Comparison of ENCODE assay signal across 1 cellular context in the genomic region with DNA sequence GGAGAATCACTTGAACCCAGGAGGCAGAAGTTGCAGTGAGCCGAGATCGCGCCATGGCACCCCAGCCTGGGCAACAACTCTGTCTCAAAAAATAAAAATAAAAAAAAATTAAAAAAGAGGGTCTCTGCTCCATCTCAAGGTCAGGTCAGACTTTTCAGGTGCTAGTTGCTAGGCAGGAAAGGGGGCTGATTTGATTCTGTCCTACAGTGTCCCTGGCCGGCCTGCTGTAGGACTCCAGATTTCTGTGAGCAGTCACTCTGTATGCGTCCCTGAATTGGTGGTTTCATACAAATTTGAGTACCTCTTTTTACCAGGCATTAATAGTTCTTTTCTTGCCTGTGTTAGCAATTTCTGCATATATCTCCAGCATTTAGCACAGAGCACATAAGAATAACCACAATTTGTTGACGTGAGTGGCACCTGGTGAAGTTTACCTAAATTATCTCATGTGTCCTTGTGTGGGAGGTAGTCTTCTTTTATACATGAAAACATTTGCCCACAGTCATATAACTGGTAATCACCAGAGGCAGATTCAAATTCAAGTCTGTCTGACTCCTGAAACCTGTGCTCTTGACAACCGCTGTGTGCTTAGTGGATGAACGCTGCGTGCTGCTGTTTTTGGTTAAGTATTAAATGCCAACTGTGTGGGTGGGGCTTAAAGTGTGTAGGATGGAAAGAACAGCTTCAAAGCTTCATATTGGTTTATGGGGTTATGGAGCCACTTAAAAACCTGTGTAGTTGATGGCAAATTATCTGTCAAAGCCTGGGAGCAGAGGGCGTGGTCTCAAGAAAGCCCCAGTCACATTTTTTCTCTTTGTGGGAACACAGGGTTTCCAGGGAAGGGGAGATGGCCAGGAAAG.
TF ChIP-seq lines count a peak whose summit lies in the region.

No MANE protein-coding gene starts in this region.

TF ChIP-seq in GM23338, 12 proteins besides CTCF, POLR2A, EP300 and RAD21:
- TF ChIP-seq POLR2AphosphoS5 (IDR thresholded peaks at IDR 0.05; ENCODE audit: low read depth) (no peak), JUNB (IDR thresholded peaks at IDR 0.05; ENCODE audit: unreplicated experiment) (no peak), NANOG (IDR thresholded peaks at IDR 0.05; ENCODE audit: borderline replicate concordance) (no peak), ZNF114 (CRISPR knock-in tag; IDR thresholded peaks at IDR 0.05) (no peak), ETS1 (IDR thresholded peaks at IDR 0.05) (no peak), REST (IDR thresholded peaks at IDR 0.05; ENCODE audit: unreplicated experiment) (no peak), CREB1 (CRISPR knock-in tag; IDR thresholded peaks at IDR 0.05; ENCODE audit: low read depth) (no peak), EZH2phosphoT487 (IDR thresholded peaks at IDR 0.05; ENCODE audit: unreplicated experiment) (no peak), EZH2 (IDR thresholded peaks at IDR 0.05; ENCODE audit: low read depth, unreplicated experiment) (no peak), STAT1 (IDR thresholded peaks at IDR 0.05; ENCODE audit: unreplicated experiment) (no peak), ZNF331 (CRISPR knock-in tag; IDR thresholded peaks at IDR 0.05; ENCODE audit: low read depth) (no peak)
- TF ChIP-seq, protein P1, sequence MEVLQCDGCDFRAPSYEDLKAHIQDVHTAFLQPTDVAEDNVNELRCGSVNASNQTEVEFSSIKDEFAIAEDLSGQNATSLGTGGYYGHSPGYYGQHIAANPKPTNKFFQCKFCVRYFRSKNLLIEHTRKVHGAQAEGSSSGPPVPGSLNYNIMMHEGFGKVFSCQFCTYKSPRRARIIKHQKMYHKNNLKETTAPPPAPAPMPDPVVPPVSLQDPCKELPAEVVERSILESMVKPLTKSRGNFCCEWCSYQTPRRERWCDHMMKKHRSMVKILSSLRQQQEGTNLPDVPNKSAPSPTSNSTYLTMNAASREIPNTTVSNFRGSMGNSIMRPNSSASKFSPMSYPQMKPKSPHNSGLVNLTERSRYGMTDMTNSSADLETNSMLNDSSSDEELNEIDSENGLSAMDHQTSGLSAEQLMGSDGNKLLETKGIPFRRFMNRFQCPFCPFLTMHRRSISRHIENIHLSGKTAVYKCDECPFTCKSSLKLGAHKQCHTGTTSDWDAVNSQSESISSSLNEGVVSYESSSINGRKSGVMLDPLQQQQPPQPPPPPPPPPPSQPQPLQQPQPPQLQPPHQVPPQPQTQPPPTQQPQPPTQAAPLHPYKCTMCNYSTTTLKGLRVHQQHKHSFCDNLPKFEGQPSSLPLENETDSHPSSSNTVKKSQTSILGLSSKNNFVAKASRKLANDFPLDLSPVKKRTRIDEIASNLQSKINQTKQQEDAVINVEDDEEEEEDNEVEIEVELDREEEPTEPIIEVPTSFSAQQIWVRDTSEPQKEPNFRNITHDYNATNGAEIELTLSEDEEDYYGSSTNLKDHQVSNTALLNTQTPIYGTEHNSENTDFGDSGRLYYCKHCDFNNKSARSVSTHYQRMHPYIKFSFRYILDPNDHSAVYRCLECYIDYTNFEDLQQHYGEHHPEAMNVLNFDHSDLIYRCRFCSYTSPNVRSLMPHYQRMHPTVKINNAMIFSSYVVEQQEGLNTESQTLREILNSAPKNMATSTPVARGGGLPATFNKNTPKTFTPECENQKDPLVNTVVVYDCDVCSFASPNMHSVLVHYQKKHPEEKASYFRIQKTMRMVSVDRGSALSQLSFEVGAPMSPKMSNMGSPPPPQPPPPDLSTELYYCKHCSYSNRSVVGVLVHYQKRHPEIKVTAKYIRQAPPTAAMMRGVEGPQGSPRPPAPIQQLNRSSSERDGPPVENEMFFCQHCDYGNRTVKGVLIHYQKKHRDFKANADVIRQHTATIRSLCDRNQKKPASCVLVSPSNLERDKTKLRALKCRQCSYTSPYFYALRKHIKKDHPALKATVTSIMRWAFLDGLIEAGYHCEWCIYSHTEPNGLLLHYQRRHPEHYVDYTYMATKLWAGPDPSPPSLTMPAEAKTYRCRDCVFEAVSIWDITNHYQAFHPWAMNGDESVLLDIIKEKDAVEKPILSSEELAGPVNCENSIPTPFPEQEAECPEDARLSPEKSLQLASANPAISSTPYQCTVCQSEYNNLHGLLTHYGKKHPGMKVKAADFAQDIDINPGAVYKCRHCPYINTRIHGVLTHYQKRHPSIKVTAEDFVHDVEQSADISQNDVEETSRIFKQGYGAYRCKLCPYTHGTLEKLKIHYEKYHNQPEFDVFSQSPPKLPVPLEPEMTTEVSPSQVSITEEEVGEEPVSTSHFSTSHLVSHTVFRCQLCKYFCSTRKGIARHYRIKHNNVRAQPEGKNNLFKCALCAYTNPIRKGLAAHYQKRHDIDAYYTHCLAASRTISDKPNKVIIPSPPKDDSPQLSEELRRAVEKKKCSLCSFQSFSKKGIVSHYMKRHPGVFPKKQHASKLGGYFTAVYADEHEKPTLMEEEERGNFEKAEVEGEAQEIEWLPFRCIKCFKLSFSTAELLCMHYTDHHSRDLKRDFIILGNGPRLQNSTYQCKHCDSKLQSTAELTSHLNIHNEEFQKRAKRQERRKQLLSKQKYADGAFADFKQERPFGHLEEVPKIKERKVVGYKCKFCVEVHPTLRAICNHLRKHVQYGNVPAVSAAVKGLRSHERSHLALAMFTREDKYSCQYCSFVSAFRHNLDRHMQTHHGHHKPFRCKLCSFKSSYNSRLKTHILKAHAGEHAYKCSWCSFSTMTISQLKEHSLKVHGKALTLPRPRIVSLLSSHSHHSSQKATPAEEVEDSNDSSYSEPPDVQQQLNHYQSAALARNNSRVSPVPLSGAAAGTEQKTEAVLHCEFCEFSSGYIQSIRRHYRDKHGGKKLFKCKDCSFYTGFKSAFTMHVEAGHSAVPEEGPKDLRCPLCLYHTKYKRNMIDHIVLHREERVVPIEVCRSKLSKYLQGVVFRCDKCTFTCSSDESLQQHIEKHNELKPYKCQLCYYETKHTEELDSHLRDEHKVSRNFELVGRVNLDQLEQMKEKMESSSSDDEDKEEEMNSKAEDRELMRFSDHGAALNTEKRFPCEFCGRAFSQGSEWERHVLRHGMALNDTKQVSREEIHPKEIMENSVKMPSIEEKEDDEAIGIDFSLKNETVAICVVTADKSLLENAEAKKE (CRISPR knock-in tag; IDR thresholded peaks at IDR 0.05) = no peak
TF ChIP-seq in GM23338: peak in this region for 0.
